13 cellular contexts compared by ENCODE assay signal in genomic region chr3:25428950-25429349, GRCh38. TPM values are rescaled to one million over a fixed set of nuclear protein-coding genes. Genes with fewer than 3 reads are reported as not detected.
A peak's percentile ranks its signal among the peaks of the same experiment; 100 is the strongest.
DNase-seq lines count a peak whose midpoint lies in the region; TF ChIP-seq lines count a peak whose summit lies in the region.
"Had no signal": no experiment of that assay in that cellular context is flagged by ENCODE, and none has a peak within 500 bp of the region (broad histone marks: within the 10 kb centered on the region; RNA-seq: fewer than 3 reads in every experiment).

No MANE protein-coding gene starts in this region.

- no peak overlapping the region for H2BK12ac ChIP-seq in mesenchymal stem cell (ENCODE audit: low read length in 2 of 2)

- no peak overlapping the region for H4K91ac ChIP-seq in mesenchymal stem cell (ENCODE audit: low read length)

- TF ChIP-seq CTCF in chondrocyte (IDR thresholded peaks at IDR 0.05) (no peak), smooth muscle cell (IDR thresholded peaks at IDR 0.05; ENCODE audit: borderline replicate concordance, insufficient read depth, poor library complexity, severe bottlenecking) (no peak)

- H3K36me3 ChIP-seq in H7 (replicated peaks; ENCODE audit: control insufficient read depth, insufficient read depth, low read length) (no peaks in the 10 kb centered on the region), mesenchymal stem cell (ENCODE audit: control insufficient read depth in 1 of 2, insufficient read depth in 2 of 2, low read depth in 1 of 2, low read length in 2 of 2) (no peaks in the 10 kb centered on the region), smooth muscle cell (ENCODE audit: low read depth) (no peaks in the 10 kb centered on the region)
- H3K36me3 ChIP-seq: WERI-Rb-1 had no signal

- H3F3A ChIP-seq in smooth muscle cell (ENCODE audit: low read depth) = peaks cover 52% of the 10 kb centered on the region

- H3K4me1 ChIP-seq in mesenchymal stem cell (ENCODE audit: control insufficient read depth, insufficient read depth, low read depth, low read length) (peaks cover 12% of the 10 kb centered on the region), smooth muscle cell (ENCODE audit: low read depth) (peaks cover 87% of the 10 kb centered on the region)

- H3K4me3 ChIP-seq in H7 (ENCODE audit: insufficient read depth, low read depth, low read length) (peak overlapping the region; percentile 60; the same call in 1 of the 2 replicates), mesenchymal stem cell (ENCODE audit: insufficient read depth in 1 of 2, low read depth in 1 of 2, low read length in 2 of 2) (no peak overlapping the region), smooth muscle cell (peak overlapping the region; percentile 71)

- H4K20me1 ChIP-seq in smooth muscle cell (ENCODE audit: low read depth) = no peaks in the 10 kb centered on the region

- H3K4me3 Mint-ChIP-seq in chondrocyte (ENCODE audit: unreplicated experiment) = peak overlapping the region; percentile 90
- no peak overlapping the region for H3K4me3 Mint-ChIP-seq in activated T-cell treated with anti-CD3 and anti-CD28 coated beads, Interleukin-2, amount 50 U/mL, for 24 hours
- H3K4me3 Mint-ChIP-seq: stimulated activated naive CD8-positive, alpha-beta T cell treated with anti-CD3 and anti-CD28 coated beads, Interleukin-15, amount 100 ng/mL, for 72 hours had no signal

- H4K8ac ChIP-seq in mesenchymal stem cell (ENCODE audit: low read length) = no peak overlapping the region

- no peak overlapping the region for H3K4me2 ChIP-seq in mesenchymal stem cell (ENCODE audit: low read length, poor library complexity, severe bottlenecking)
- peak overlapping the region; percentile 93 for H3K4me2 ChIP-seq in smooth muscle cell

- H3K27me3 ChIP-seq in H7 (ENCODE audit: control insufficient read depth, insufficient read depth, low read length) (peaks cover 2% of the 10 kb centered on the region; the same call in 1 of the 2 replicates), mesenchymal stem cell (ENCODE audit: control insufficient read depth in 1 of 2, insufficient read depth in 1 of 2, low read length in 2 of 2) (no peaks in the 10 kb centered on the region), smooth muscle cell (ENCODE audit: low read depth) (no peaks in the 10 kb centered on the region)

- H3K79me2 ChIP-seq in smooth muscle cell (ENCODE audit: low read depth) = peaks cover 57% of the 10 kb centered on the region

- H3K9me3 ChIP-seq in mesenchymal stem cell (ENCODE audit: control insufficient read depth, low read length) (no peaks in the 10 kb centered on the region), smooth muscle cell (replicated peaks; ENCODE audit: low read depth) (no peaks in the 10 kb centered on the region)

- no peak overlapping the region for H3K4ac ChIP-seq in mesenchymal stem cell (ENCODE audit: low read depth in 1 of 2, low read length in 2 of 2)

- no peak overlapping the region for H3K23ac ChIP-seq in mesenchymal stem cell (ENCODE audit: low read length in 2 of 2)

- no peak overlapping the region for H2BK120ac ChIP-seq in mesenchymal stem cell (ENCODE audit: low read depth, low read length)

- no peak overlapping the region for H2AFZ ChIP-seq in mesenchymal stem cell (ENCODE audit: low read depth, low read length)
- H2AFZ ChIP-seq in smooth muscle cell (ENCODE audit: low read depth) = no peak overlapping the region

- no peak overlapping the region for H2BK5ac ChIP-seq in mesenchymal stem cell (ENCODE audit: low read depth, low read length, poor library complexity, severe bottlenecking)

- no peak overlapping the region for H3K18ac ChIP-seq in mesenchymal stem cell (ENCODE audit: low read depth in 1 of 2, low read length in 2 of 2)

- no peaks in the 10 kb centered on the region for H3K36me3 Mint-ChIP-seq in chondrocyte (ENCODE audit: low read depth)
- H3K36me3 Mint-ChIP-seq in activated T-cell treated with anti-CD3 and anti-CD28 coated beads, Interleukin-2, amount 50 U/mL, for 24 hours (ENCODE audit: low read depth) = no peaks in the 10 kb centered on the region

- DNase-seq in H7 (no peak), chondrocyte (ENCODE audit: low spot score) (no peak), mesenchymal stem cell (no peak), smooth muscle cell (lab: John Stamatoyannopoulos, UW; ENCODE audit: unreplicated experiment) (no peak), NAMALWA (ENCODE audit: low spot score) (no peak), cerebellar cortex (ENCODE audit: low spot score) (no peak)
- DNase-seq in activated T-cell treated with anti-CD3 and anti-CD28 coated beads, Interleukin-2, amount 50 U/mL, for 24 hours = no peak
- DNase-seq in stimulated activated CD4-positive, alpha-beta T cell treated with anti-CD3 and anti-CD28 coated beads, Interleukin-2, amount 100 ng/mL, for 24 hours = no peak
- DNase-seq: effector memory CD4-positive, alpha-beta T cell; KBM-7; NCI-H2171 treated with DMSO at 0.1 percent for 48 hours; stimulated activated naive CD8-positive, alpha-beta T cell treated with anti-CD3 and anti-CD28 coated beads, Interleukin-15, amount 100 ng/mL, for 72 hours; WERI-Rb-1 had no signal

- WGBS in mesenchymal stem cell = no CpG with 5 or more reads among the region's 2 CpGs
- 15% methylated on average over 2 of the region's 2 CpGs for WGBS in smooth muscle cell (ENCODE audit: low lambda C conversion rate)

- no peak overlapping the region for H3K14ac ChIP-seq in mesenchymal stem cell (ENCODE audit: low read length in 2 of 2)

- no peak overlapping the region for H3K27ac ChIP-seq in mesenchymal stem cell (ENCODE audit: low read length, poor library complexity, severe bottlenecking)
- peak overlapping the region; percentile 89 for H3K27ac ChIP-seq in smooth muscle cell (ENCODE audit: low read depth)
- H3K27ac ChIP-seq: WERI-Rb-1 had no signal

- H2BK15ac ChIP-seq in mesenchymal stem cell (ENCODE audit: low read depth, poor library complexity, severe bottlenecking) = no peak overlapping the region

- peaks cover 95% of the 10 kb centered on the region for H3K4me1 Mint-ChIP-seq in chondrocyte (ENCODE audit: low read depth)
- peaks cover 4% of the 10 kb centered on the region for H3K4me1 Mint-ChIP-seq in activated T-cell treated with anti-CD3 and anti-CD28 coated beads, Interleukin-2, amount 50 U/mL, for 24 hours (ENCODE audit: low read depth)

- H3K9me3 Mint-ChIP-seq in chondrocyte (ENCODE audit: low read depth) = no peaks in the 10 kb centered on the region
- no peaks in the 10 kb centered on the region for H3K9me3 Mint-ChIP-seq in activated T-cell treated with anti-CD3 and anti-CD28 coated beads, Interleukin-2, amount 50 U/mL, for 24 hours
- H3K9me3 Mint-ChIP-seq: stimulated activated naive CD8-positive, alpha-beta T cell treated with anti-CD3 and anti-CD28 coated beads, Interleukin-15, amount 100 ng/mL, for 72 hours had no signal

- no peaks in the 10 kb centered on the region for H3K79me1 ChIP-seq in mesenchymal stem cell (replicated peaks; ENCODE audit: low read length, poor library complexity, severe bottlenecking)

- H3K9ac ChIP-seq in mesenchymal stem cell (ENCODE audit: low read length) (peak overlapping the region; percentile 77), smooth muscle cell (ENCODE audit: low read depth) (peak overlapping the region; percentile 73)

- H3K27ac Mint-ChIP-seq in chondrocyte (ENCODE audit: unreplicated experiment) = peak overlapping the region; percentile 98
- H3K27ac Mint-ChIP-seq in activated T-cell treated with anti-CD3 and anti-CD28 coated beads, Interleukin-2, amount 50 U/mL, for 24 hours = no peak overlapping the region
- H3K27ac Mint-ChIP-seq: stimulated activated naive CD8-positive, alpha-beta T cell treated with anti-CD3 and anti-CD28 coated beads, Interleukin-15, amount 100 ng/mL, for 72 hours had no signal

- no peaks in the 10 kb centered on the region for H3K27me3 Mint-ChIP-seq in chondrocyte (ENCODE audit: low read depth)
- H3K27me3 Mint-ChIP-seq in activated T-cell treated with anti-CD3 and anti-CD28 coated beads, Interleukin-2, amount 50 U/mL, for 24 hours = peaks cover 65% of the 10 kb centered on the region

- no peak overlapping the region for H2AK5ac ChIP-seq in mesenchymal stem cell (ENCODE audit: low read length, severe bottlenecking)

RNA-seq across cellular contexts. Expression of gene RARB, which starts 0.9 kb away (rescaled TPM):
- 0.78 and 2.0 TPM in 2 replicates for total RNA-seq in H7 (2014; rRNA removed; shearing (Covaris generic))
- total RNA-seq in chondrocyte = 5.9 to 10.7 TPM (median 7.6 TPM) in 3 replicates
- polyA plus RNA-seq in mesenchymal stem cell (2013, experiment 1 of 2) = 1.1 TPM
- polyA plus RNA-seq in mesenchymal stem cell (2013, experiment 2 of 2) = 1.2 TPM
- total RNA-seq in smooth muscle cell = 106 and 129 TPM in 2 replicates
- polyA plus RNA-seq in smooth muscle cell = 62.8 and 88.1 TPM in 2 replicates

Comparison
In these comparisons a context has a peak if more than half of its experiments do, and no peak if none do; other contexts are left out.
1. H3K4me3 ChIP-seq: peak in H7 (single experiment) and smooth muscle cell (single experiment); none in mesenchymal stem cell (0 of 2).